11 cellular contexts compared by ENCODE assay signal in the genomic region with DNA sequence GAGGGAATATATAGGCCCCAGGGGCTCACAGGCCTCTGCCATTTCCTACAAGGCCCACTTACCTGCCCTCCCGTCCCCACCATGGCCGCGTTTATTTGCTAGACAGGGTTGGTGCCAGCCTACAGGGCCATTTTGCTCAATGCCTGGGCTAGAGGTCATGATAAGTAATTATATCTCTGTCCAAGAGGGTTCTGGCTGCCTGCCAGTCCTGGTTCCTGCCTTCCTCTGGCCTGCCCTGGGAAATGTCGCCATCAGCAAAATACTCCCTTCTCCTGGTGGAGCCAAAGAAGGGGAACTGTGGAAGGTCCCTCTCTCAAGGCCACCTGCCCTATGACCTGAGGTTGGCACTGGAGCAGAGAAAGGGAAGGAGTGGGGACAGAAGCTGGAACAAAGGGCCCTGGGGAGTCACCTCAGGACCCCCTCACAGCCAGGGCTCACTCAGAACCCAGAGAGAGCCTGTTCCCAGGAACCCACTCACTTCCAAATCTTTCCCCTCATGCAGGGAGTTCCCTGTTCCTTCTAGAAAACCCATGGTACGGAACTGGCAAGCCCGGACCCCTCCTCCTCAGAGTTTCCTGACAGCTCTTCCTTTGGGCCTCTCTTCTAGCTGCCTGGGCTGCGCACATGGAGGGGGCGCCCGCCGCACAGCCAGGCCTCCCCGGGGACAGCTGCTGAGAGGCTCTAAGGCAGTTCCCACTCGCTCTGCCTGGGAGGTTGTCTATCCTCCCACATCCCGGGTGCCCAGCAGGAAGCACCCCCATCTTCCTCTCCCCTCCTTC.
A peak's percentile ranks its signal among the peaks of the same experiment; 100 is the strongest.
DNase-seq lines count a peak whose midpoint lies in the region; ATAC-seq and TF ChIP-seq lines count a peak whose summit lies in the region.
"Had no signal": no experiment of that assay in that cellular context is flagged by ENCODE, and none has a peak within 500 bp of the region (broad histone marks: within the 10 kb centered on the region; RNA-seq: fewer than 3 reads in every experiment).

No MANE protein-coding gene starts in this region.

- H3K4me1 ChIP-seq in transverse colon: peaks cover 0 to 11% (median 0%) of the 10 kb centered on the region in 4 donors

- no peaks in the 10 kb centered on the region for H3K27me3 ChIP-seq in transverse colon

- POLR2A ChIA-PET in activated CD4-positive, alpha-beta memory T cell treated with anti-CD3 and anti-CD28 coated beads, Interleukin-2, amount 10 ng/mL, durations not matched to agents 7 days and 5 days (lab: Charles Lee): interaction anchor here (1.4 kb wide), 1 partner anchor 19 kb away, joined by 4 read pairs; no protein-coding TSS in a partner anchor
- POLR2A ChIA-PET in activated CD4-positive, alpha-beta memory T cell treated with anti-CD3 and anti-CD28 coated beads for 36 hours (lab: Charles Lee): no interaction called here

- DNase-seq in activated CD4-positive, alpha-beta memory T cell treated with anti-CD3 and anti-CD28 coated beads, Interleukin-2, amount 10 ng/mL, durations not matched to agents 7 days and 5 days: peak; percentile 15
- DNase-seq in activated CD4-positive, alpha-beta memory T cell treated with anti-CD3 and anti-CD28 coated beads for 36 hours: no peak
- DNase-seq in choroid plexus epithelial cell (ENCODE audit: low read depth): peak; percentile 26
- DNase-seq in kidney tubule cell (ENCODE audit: low spot score): peak; percentile 43
- peak; percentile 31 for DNase-seq in transverse colon
- no peak for DNase-seq in NCI-H2107 (lab: John Stamatoyannopoulos, UW)
- no peak for DNase-seq in GOT3 (lab: John Stamatoyannopoulos, UW)
- DNase-seq: activated CD4-positive, CD25-positive, alpha-beta regulatory T cell; MM.1S; natural killer cell had no signal

- H3K4me3 Mint-ChIP-seq in activated CD4-positive, alpha-beta memory T cell treated with anti-CD3 and anti-CD28 coated beads, Interleukin-2, amount 10 ng/mL, durations not matched to agents 7 days and 5 days: no peak overlapping the region
- no peak overlapping the region for H3K4me3 Mint-ChIP-seq in activated CD4-positive, alpha-beta memory T cell treated with anti-CD3 and anti-CD28 coated beads for 36 hours
- H3K4me3 Mint-ChIP-seq: natural killer cell had no signal

- no peak overlapping the region for H3K27ac Mint-ChIP-seq in activated CD4-positive, alpha-beta memory T cell treated with anti-CD3 and anti-CD28 coated beads, Interleukin-2, amount 10 ng/mL, durations not matched to agents 7 days and 5 days
- no peak overlapping the region for H3K27ac Mint-ChIP-seq in activated CD4-positive, alpha-beta memory T cell treated with anti-CD3 and anti-CD28 coated beads for 36 hours
- H3K27ac Mint-ChIP-seq: natural killer cell had no signal

- no peaks in the 10 kb centered on the region for H3K36me3 Mint-ChIP-seq in activated CD4-positive, alpha-beta memory T cell treated with anti-CD3 and anti-CD28 coated beads, Interleukin-2, amount 10 ng/mL, durations not matched to agents 7 days and 5 days (ENCODE audit: low read depth)
- no peaks in the 10 kb centered on the region for H3K36me3 Mint-ChIP-seq in activated CD4-positive, alpha-beta memory T cell treated with anti-CD3 and anti-CD28 coated beads for 36 hours
- H3K36me3 Mint-ChIP-seq: natural killer cell had no signal

- intact Hi-C loops in activated CD4-positive, alpha-beta memory T cell treated with anti-CD3 and anti-CD28 coated beads for 36 hours (cut with micrococcal nuclease): no loop called here
- intact Hi-C loops in transverse colon (cut with DNase I; ENCODE audit: low total_unique reads): no loop called here

- H3K4me1 Mint-ChIP-seq in activated CD4-positive, alpha-beta memory T cell treated with anti-CD3 and anti-CD28 coated beads, Interleukin-2, amount 10 ng/mL, durations not matched to agents 7 days and 5 days: peaks cover 5% of the 10 kb centered on the region
- H3K4me1 Mint-ChIP-seq in activated CD4-positive, alpha-beta memory T cell treated with anti-CD3 and anti-CD28 coated beads for 36 hours (ENCODE audit: low read depth): no peaks in the 10 kb centered on the region

- no peaks in the 10 kb centered on the region for H3K9me3 Mint-ChIP-seq in activated CD4-positive, alpha-beta memory T cell treated with anti-CD3 and anti-CD28 coated beads, Interleukin-2, amount 10 ng/mL, durations not matched to agents 7 days and 5 days
- no peaks in the 10 kb centered on the region for H3K9me3 Mint-ChIP-seq in activated CD4-positive, alpha-beta memory T cell treated with anti-CD3 and anti-CD28 coated beads for 36 hours
- H3K9me3 Mint-ChIP-seq: natural killer cell had no signal

- H3K4me3 ChIP-seq in choroid plexus epithelial cell (ENCODE audit: low read depth, low read length) (no peak overlapping the region), transverse colon (no peak overlapping the region)

- no peak for ATAC-seq in GM18861 (IDR thresholded peaks at IDR 0.05; ENCODE audit: unreplicated experiment)
- ATAC-seq: natural killer cell had no signal

- 78 to 100% methylated on average over 3 to 13 of the region's 13 CpGs for WGBS in transverse colon (ENCODE audit: low coverage in 1 of 2), 2 donors

- H3K9me3 ChIP-seq in transverse colon: no peaks in the 10 kb centered on the region

- no peak for TF ChIP-seq POLR2A in transverse colon (IDR thresholded peaks at IDR 0.05)

- no peaks in the 10 kb centered on the region for H3K36me3 ChIP-seq in transverse colon

- peaks cover 34% of the 10 kb centered on the region for H3K27me3 Mint-ChIP-seq in activated CD4-positive, alpha-beta memory T cell treated with anti-CD3 and anti-CD28 coated beads, Interleukin-2, amount 10 ng/mL, durations not matched to agents 7 days and 5 days
- no peaks in the 10 kb centered on the region for H3K27me3 Mint-ChIP-seq in activated CD4-positive, alpha-beta memory T cell treated with anti-CD3 and anti-CD28 coated beads for 36 hours

- TF ChIP-seq EP300 in transverse colon (IDR thresholded peaks at IDR 0.05; ENCODE audit: low read depth): no peak

- in situ Hi-C loops in transverse colon (cut with MboI; ENCODE audit: low pct_ligation_motif_present in 1 of 4, low pct_unique_long_range_greater_than_20kb in 1 of 4, low sequenced_read_pairs in 3 of 4): no loop called here

- CTCF ChIA-PET in activated CD4-positive, alpha-beta memory T cell treated with anti-CD3 and anti-CD28 coated beads, Interleukin-2, amount 10 ng/mL, durations not matched to agents 7 days and 5 days (lab: Charles Lee): no interaction called here
- CTCF ChIA-PET in activated CD4-positive, alpha-beta memory T cell treated with anti-CD3 and anti-CD28 coated beads for 36 hours (lab: Charles Lee): no interaction called here

- TF ChIP-seq CTCF in choroid plexus epithelial cell (conservative IDR thresholded peaks at IDR 0.05; ENCODE audit: low read depth, low read length) (no peak), transverse colon (IDR thresholded peaks at IDR 0.05) (no peak)

- no peak overlapping the region for H3K27ac ChIP-seq in transverse colon

Comparison
In these comparisons a context has a peak if more than half of its experiments do, and no peak if none do; other contexts are left out.
1. DNase-seq: peak in activated CD4-positive, alpha-beta memory T cell treated with anti-CD3 and anti-CD28 coated beads, Interleukin-2, amount 10 ng/mL, durations not matched to agents 7 days and 5 days (single experiment), choroid plexus epithelial cell (single experiment), kidney tubule cell (single experiment) and transverse colon (single experiment); none in activated CD4-positive, alpha-beta memory T cell treated with anti-CD3 and anti-CD28 coated beads for 36 hours (single experiment), NCI-H2107 (single experiment) and GOT3 (single experiment).